15 cellular contexts compared by ENCODE assay signal in the genomic region with DNA sequence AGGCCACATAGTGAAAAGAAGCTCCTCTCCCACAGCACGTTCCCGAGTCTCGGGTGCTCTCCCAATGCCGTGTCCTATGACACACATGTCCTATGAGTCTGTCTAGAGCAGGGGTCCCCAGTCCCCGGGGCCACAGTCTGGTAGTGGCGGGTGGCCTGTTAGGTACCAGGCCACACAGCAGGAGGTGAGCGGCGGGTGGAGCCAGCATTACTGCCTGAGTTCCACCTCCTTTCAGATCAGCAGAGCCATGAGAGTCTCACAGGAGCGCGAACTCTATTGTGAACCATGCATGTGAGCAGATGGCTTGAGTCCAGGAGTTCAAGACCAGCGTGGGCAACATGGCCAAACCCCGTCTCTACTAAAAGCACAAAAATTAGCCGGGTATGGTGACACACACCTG.
DNase-seq lines count a peak whose midpoint lies in the region; ATAC-seq and TF ChIP-seq lines count a peak whose summit lies in the region.
"Had no signal": no experiment of that assay in that cellular context is flagged by ENCODE, and none has a peak within 500 bp of the region (broad histone marks: within the 10 kb centered on the region; RNA-seq: fewer than 3 reads in every experiment).

No MANE protein-coding gene starts in this region.

- H3K27ac Mint-ChIP-seq in activated CD8-positive, alpha-beta memory T cell treated with anti-CD3 and anti-CD28 coated beads, Interleukin-2, amount 10 ng/mL, durations not matched to agents 7 days and 5 days = no peak overlapping the region
- H3K27ac Mint-ChIP-seq in endodermal cell (no peak overlapping the region), type B pancreatic cell (no peak overlapping the region)
- H3K27ac Mint-ChIP-seq: CD8-positive, alpha-beta memory T cell had no signal

- H3K9me3 Mint-ChIP-seq in activated CD8-positive, alpha-beta memory T cell treated with anti-CD3 and anti-CD28 coated beads, Interleukin-2, amount 10 ng/mL, durations not matched to agents 7 days and 5 days (ENCODE audit: low read depth) = no peaks in the 10 kb centered on the region
- H3K9me3 Mint-ChIP-seq in endodermal cell (no peaks in the 10 kb centered on the region), type B pancreatic cell (no peaks in the 10 kb centered on the region)
- H3K9me3 Mint-ChIP-seq: CD8-positive, alpha-beta memory T cell had no signal

- H3K9ac ChIP-seq in endodermal cell (ENCODE audit: extremely low read depth, low read length, poor library complexity, severe bottlenecking) = no peak overlapping the region

- CTCF ChIA-PET in activated CD8-positive, alpha-beta memory T cell treated with anti-CD3 and anti-CD28 coated beads, Interleukin-2, amount 10 ng/mL, durations not matched to agents 7 days and 5 days (lab: Charles Lee) = no interaction called here

- peaks cover 6% of the 10 kb centered on the region for H3K4me1 Mint-ChIP-seq in activated CD8-positive, alpha-beta memory T cell treated with anti-CD3 and anti-CD28 coated beads, Interleukin-2, amount 10 ng/mL, durations not matched to agents 7 days and 5 days
- peaks cover 9% of the 10 kb centered on the region for H3K4me1 Mint-ChIP-seq in endodermal cell
- H3K4me1 Mint-ChIP-seq in type B pancreatic cell (ENCODE audit: unreplicated experiment) = peaks cover 23% of the 10 kb centered on the region

- no peaks in the 10 kb centered on the region for H3K36me3 Mint-ChIP-seq in activated CD8-positive, alpha-beta memory T cell treated with anti-CD3 and anti-CD28 coated beads, Interleukin-2, amount 10 ng/mL, durations not matched to agents 7 days and 5 days
- no peaks in the 10 kb centered on the region for H3K36me3 Mint-ChIP-seq in endodermal cell (ENCODE audit: low read depth)
- no peaks in the 10 kb centered on the region for H3K36me3 Mint-ChIP-seq in type B pancreatic cell
- H3K36me3 Mint-ChIP-seq: CD8-positive, alpha-beta memory T cell had no signal

- no peaks in the 10 kb centered on the region for H3K9me3 ChIP-seq in endodermal cell (ENCODE audit: control insufficient read depth, low read length)

- H3K27me3 ChIP-seq in endodermal cell (ENCODE audit: control insufficient read depth, insufficient read depth, low read length, poor library complexity, severe bottlenecking) = peaks cover 4% of the 10 kb centered on the region

- no peak for ATAC-seq in activated CD8-positive, alpha-beta memory T cell treated with anti-CD3 and anti-CD28 coated beads, Interleukin-2, amount 10 ng/mL, durations not matched to agents 7 days and 5 days
- ATAC-seq: Right ventricle myocardium inferior had no signal

- H3K27me3 Mint-ChIP-seq in activated CD8-positive, alpha-beta memory T cell treated with anti-CD3 and anti-CD28 coated beads, Interleukin-2, amount 10 ng/mL, durations not matched to agents 7 days and 5 days = no peaks in the 10 kb centered on the region
- H3K27me3 Mint-ChIP-seq in endodermal cell (ENCODE audit: insufficient read depth) (peaks cover 7% of the 10 kb centered on the region), type B pancreatic cell (peaks cover 2% of the 10 kb centered on the region)

- DNase-seq in activated CD8-positive, alpha-beta memory T cell treated with anti-CD3 and anti-CD28 coated beads for 24 hours = peak; percentile 21
- no peak for DNase-seq in activated CD8-positive, alpha-beta memory T cell treated with anti-CD3 and anti-CD28 coated beads, Interleukin-2, amount 50 U/mL, for 4 hours
- peak; percentile 21 for DNase-seq in activated CD8-positive, alpha-beta memory T cell treated with anti-CD3 and anti-CD28 coated beads, Interleukin-2, amount 10 ng/mL, durations not matched to agents 7 days and 5 days
- peak; percentile 39 for DNase-seq in endodermal cell
- DNase-seq in type B pancreatic cell (ENCODE audit: extremely low spot score, unreplicated experiment) = peak; percentile 60
- no peak for DNase-seq in NCI-H2196 (lab: John Stamatoyannopoulos, UW; ENCODE audit: unreplicated experiment)
- no peak for DNase-seq in NCI-H226
- DNase-seq: ACHN; C1 segment of cervical spinal cord; CD8-positive, alpha-beta memory T cell; MM.1S; NCI-H446; NCI-H526 treated with DMSO at 0.1 percent for 48 hours; NK-92 treated with Interleukin-12 subunit alpha and Interleukin-12 subunit beta, amount 100 ng/mL, for 24 hours had no signal

- WGBS in endodermal cell (ENCODE audit: insufficient coverage in 1 of 2, insufficient read length in 1 of 2), 2 experiments = 93 to 97% methylated on average over 7 to 13 of the region's 13 CpGs

- H3K27ac ChIP-seq in endodermal cell (ENCODE audit: low read depth, low read length) = no peak overlapping the region

- TF ChIP-seq CTCF in endodermal cell (conservative IDR thresholded peaks at IDR 0.05) = no peak
- TF ChIP-seq CTCF in type B pancreatic cell (conservative IDR thresholded peaks at IDR 0.05) = no peak

- no peak overlapping the region for H3K4me3 ChIP-seq in endodermal cell (ENCODE audit: low read length)

- H3K4me3 Mint-ChIP-seq in activated CD8-positive, alpha-beta memory T cell treated with anti-CD3 and anti-CD28 coated beads, Interleukin-2, amount 10 ng/mL, durations not matched to agents 7 days and 5 days = no peak overlapping the region
- H3K4me3 Mint-ChIP-seq in endodermal cell (no peak overlapping the region), type B pancreatic cell (no peak overlapping the region)
- H3K4me3 Mint-ChIP-seq: CD8-positive, alpha-beta memory T cell had no signal

- H3K4me1 ChIP-seq in endodermal cell (ENCODE audit: control insufficient read depth, insufficient read depth, low read length) = no peaks in the 10 kb centered on the region

- no peaks in the 10 kb centered on the region for H3K36me3 ChIP-seq in endodermal cell (ENCODE audit: control insufficient read depth, insufficient read depth, low read length)

Comparison
In these comparisons a context has a peak if more than half of its experiments do, and no peak if none do; other contexts are left out.
1. DNase-seq: peak in activated CD8-positive, alpha-beta memory T cell treated with anti-CD3 and anti-CD28 coated beads for 24 hours (single experiment), activated CD8-positive, alpha-beta memory T cell treated with anti-CD3 and anti-CD28 coated beads, Interleukin-2, amount 10 ng/mL, durations not matched to agents 7 days and 5 days (single experiment), endodermal cell (single experiment) and type B pancreatic cell (single experiment); none in activated CD8-positive, alpha-beta memory T cell treated with anti-CD3 and anti-CD28 coated beads, Interleukin-2, amount 50 U/mL, for 4 hours (single experiment), NCI-H2196 (single experiment) and NCI-H226 (single experiment).